Comparison of ENCODE assay signal across 16 cellular contexts in genomic region chr6:47922391-47922790, GRCh38.
A peak's percentile ranks its signal among the peaks of the same experiment; 100 is the strongest.
DNase-seq lines count a peak whose midpoint lies in the region; ATAC-seq and TF ChIP-seq lines count a peak whose summit lies in the region.
"Had no signal": no experiment of that assay in that cellular context is flagged by ENCODE, and none has a peak within 500 bp of the region (broad histone marks: within the 10 kb centered on the region; RNA-seq: fewer than 3 reads in every experiment).

No MANE protein-coding gene starts in this region.

- H3K4ac ChIP-seq in mesendoderm (ENCODE audit: low read depth, low read length): no peak overlapping the region

- no TSS peak for BruUV-seq in mammary epithelial cell (replicated peaks; lab: Mats Ljungman, UMichigan)

- H4K5ac ChIP-seq in mesendoderm (ENCODE audit: low read length): no peak overlapping the region

- H3K9me3 ChIP-seq in ectodermal cell (ENCODE audit: control insufficient read depth, low read length) (no peaks in the 10 kb centered on the region), mammary epithelial cell (replicated peaks; ENCODE audit: insufficient read depth, low read length) (no peaks in the 10 kb centered on the region)
- H3K9me3 ChIP-seq in CD4-positive, alpha-beta T cell (ENCODE audit: control insufficient read depth, low read length): no peaks in the 10 kb centered on the region
- H3K9me3 ChIP-seq: left lung had no signal

- peak overlapping the region; percentile 24 for H2BK5ac ChIP-seq in mesendoderm (ENCODE audit: low read length)

- no peak overlapping the region for H3K27ac Mint-ChIP-seq in CD4-positive, alpha-beta T cell
- H3K27ac Mint-ChIP-seq: activated T-helper 17 cell treated with anti-CD3 and anti-CD28 coated beads, Interleukin-2, amount 50 U/mL, for 72 hours; T-cell had no signal

- 31 to 36% methylated on average over 4 of the region's 4 CpGs for WGBS in ectodermal cell, 2 experiments
- no CpG with 5 or more reads among the region's 4 CpGs for WGBS in mesendoderm (ENCODE audit: extremely low coverage, insufficient coverage, low lambda C conversion rate)
- 0% methylated on average over 4 of the region's 4 CpGs for WGBS in mammary epithelial cell (ENCODE audit: low coverage, missing lambda C conversion rate)

- H3K79me2 ChIP-seq in mesendoderm (ENCODE audit: control insufficient read depth, insufficient read depth, low read length) (no peaks in the 10 kb centered on the region), mammary epithelial cell (ENCODE audit: insufficient read depth, low read length) (no peaks in the 10 kb centered on the region)

- no peaks in the 10 kb centered on the region for H3K27me3 ChIP-seq in ectodermal cell (ENCODE audit: control insufficient read depth, insufficient read depth, low read length, poor library complexity, severe bottlenecking)
- H3K27me3 ChIP-seq in mesendoderm (ENCODE audit: insufficient read depth, low read length, poor library complexity): no peaks in the 10 kb centered on the region
- H3K27me3 ChIP-seq in CD4-positive, alpha-beta T cell (ENCODE audit: control insufficient read depth, insufficient read depth, low read length): no peaks in the 10 kb centered on the region
- H3K27me3 ChIP-seq in mammary epithelial cell (ENCODE audit: insufficient read depth, low read length): peaks cover 2% of the 10 kb centered on the region
- H3K27me3 ChIP-seq: left lung had no signal

- TF ChIP-seq CTCF in CD4-positive, alpha-beta T cell (IDR thresholded peaks at IDR 0.05): no peak
- no peak for TF ChIP-seq CTCF in mammary epithelial cell (conservative IDR thresholded peaks at IDR 0.05 in 1 of 2, IDR thresholded peaks at IDR 0.05 in 1 of 2; ENCODE audit: extremely low read depth in 1 of 2, insufficient read depth in 1 of 2, low read depth in 1 of 2, low read length in 2 of 2)

- H3K36me3 ChIP-seq in ectodermal cell (ENCODE audit: control insufficient read depth, insufficient read depth, low read length) (no peaks in the 10 kb centered on the region), mesendoderm (ENCODE audit: control insufficient read depth, insufficient read depth, low read length) (no peaks in the 10 kb centered on the region), mammary epithelial cell (ENCODE audit: insufficient read depth, low read length) (no peaks in the 10 kb centered on the region)
- H3K36me3 ChIP-seq: left lung had no signal

- no peaks in the 10 kb centered on the region for H4K20me1 ChIP-seq in mammary epithelial cell (ENCODE audit: insufficient read depth, low read length)

- ATAC-seq in CD4-positive, alpha-beta T cell (ENCODE audit: poor library complexity): no peak
- ATAC-seq: activated T-helper 17 cell treated with anti-CD3 and anti-CD28 coated beads, Interleukin-2, amount 50 U/mL, for 72 hours; left lung; T-cell had no signal

- no peak overlapping the region for H3K23ac ChIP-seq in mesendoderm (ENCODE audit: low read length)

- no peak overlapping the region for H2BK120ac ChIP-seq in mesendoderm (ENCODE audit: low read depth, low read length)

- CTCF ChIA-PET in CD4-positive, alpha-beta T cell (lab: Charles Lee): no interaction called here
- CTCF ChIA-PET in mammary epithelial cell (lab: Charles Lee; ENCODE audit: low non-redundant PET): no interaction called here

- H3K4me1 ChIP-seq in ectodermal cell (ENCODE audit: control insufficient read depth, insufficient read depth, low read length) (peaks cover 6% of the 10 kb centered on the region), mesendoderm (ENCODE audit: control insufficient read depth, low read depth, low read length) (peaks cover 3% of the 10 kb centered on the region), mammary epithelial cell (ENCODE audit: insufficient read depth, low read length) (no peaks in the 10 kb centered on the region)
- H3K4me1 ChIP-seq: left lung had no signal

- intact Hi-C loops in CD4-positive, alpha-beta T cell (cut with DNase I, micrococcal nuclease): no loop called here
- intact Hi-C loops in mammary epithelial cell (cut with micrococcal nuclease): no loop called here

- in situ Hi-C loops in mammary epithelial cell (cut with MboI; ENCODE audit: low sequenced_read_pairs in 2 of 2): no loop called here

- H4K8ac ChIP-seq in mesendoderm (ENCODE audit: low read depth, low read length): no peak overlapping the region

- no peak overlapping the region for H3K9ac ChIP-seq in mesendoderm (ENCODE audit: low read length)
- no peak overlapping the region for H3K9ac ChIP-seq in mammary epithelial cell (ENCODE audit: insufficient read depth, low read length)

- no peak overlapping the region for H3K4me2 ChIP-seq in mesendoderm (ENCODE audit: low read length)
- H3K4me2 ChIP-seq in mammary epithelial cell (ENCODE audit: insufficient read depth, low read depth, low read length): no peak overlapping the region

- POLR2A ChIA-PET in CD4-positive, alpha-beta T cell (lab: Charles Lee): no interaction called here

- H3K4me3 ChIP-seq in ectodermal cell (ENCODE audit: insufficient read depth, low read depth, low read length) (no peak overlapping the region), mesendoderm (ENCODE audit: low read length) (no peak overlapping the region), mammary epithelial cell (replicated peaks in 1 of 3; ENCODE audit: insufficient read depth in 1 of 3, low read depth in 2 of 3, low read length in 3 of 3) (no peak overlapping the region)
- H3K4me3 ChIP-seq: left lung had no signal

- H3K36me3 Mint-ChIP-seq in CD4-positive, alpha-beta T cell (ENCODE audit: low read depth): no peaks in the 10 kb centered on the region
- H3K36me3 Mint-ChIP-seq: T-cell had no signal

- no peak overlapping the region for H2AK5ac ChIP-seq in mesendoderm (ENCODE audit: low read length)

- DNase-seq in D341Med (ENCODE audit: low spot score): peak; percentile 27
- peak; percentile 56 for DNase-seq in NCI-H1105 treated with DMSO at 0.1 percent for 48 hours (lab: John Stamatoyannopoulos, UW)
- peak; percentile 58 for DNase-seq in mesendoderm
- DNase-seq in CD4-positive, alpha-beta T cell: no peak
- DNase-seq in mammary epithelial cell: no peak
- DNase-seq in NCI-H2227 (lab: John Stamatoyannopoulos, UW; ENCODE audit: unreplicated experiment): no peak
- no peak for DNase-seq in effector CD4-positive, alpha-beta T cell
- DNase-seq: Karpas-422; left lung; NCI-H1694; NK-92 treated with Interleukin-12 subunit alpha and Interleukin-12 subunit beta, amount 100 ng/mL, for 24 hours; T-cell had no signal

- H3K79me1 ChIP-seq in mesendoderm (ENCODE audit: low read length): no peaks in the 10 kb centered on the region

- H3K4me1 Mint-ChIP-seq in CD4-positive, alpha-beta T cell (ENCODE audit: low read depth): no peaks in the 10 kb centered on the region
- H3K4me1 Mint-ChIP-seq: activated T-helper 17 cell treated with anti-CD3 and anti-CD28 coated beads, Interleukin-2, amount 50 U/mL, for 72 hours; T-cell had no signal

- no peak overlapping the region for H3K18ac ChIP-seq in mesendoderm (ENCODE audit: low read length)

- H3K4me3 Mint-ChIP-seq in CD4-positive, alpha-beta T cell: no peak overlapping the region
- H3K4me3 Mint-ChIP-seq: activated T-helper 17 cell treated with anti-CD3 and anti-CD28 coated beads, Interleukin-2, amount 50 U/mL, for 72 hours; T-cell had no signal

- H3K27me3 Mint-ChIP-seq in CD4-positive, alpha-beta T cell: no peaks in the 10 kb centered on the region
- H3K27me3 Mint-ChIP-seq: activated T-helper 17 cell treated with anti-CD3 and anti-CD28 coated beads, Interleukin-2, amount 50 U/mL, for 72 hours; T-cell had no signal

- peak overlapping the region; percentile 29 for H3K27ac ChIP-seq in ectodermal cell (ENCODE audit: insufficient read depth, low read depth, low read length, poor library complexity, severe bottlenecking)
- H3K27ac ChIP-seq in mesendoderm (ENCODE audit: low read depth, low read length): no peak overlapping the region
- no peak overlapping the region for H3K27ac ChIP-seq in CD4-positive, alpha-beta T cell (ENCODE audit: low read depth, low read length)
- H3K27ac ChIP-seq in mammary epithelial cell (ENCODE audit: insufficient read depth, low read depth, low read length): no peak overlapping the region
- H3K27ac ChIP-seq: epithelial cell of prostate, HL-60, left lung had no signal

- H2AFZ ChIP-seq in mammary epithelial cell (ENCODE audit: low read depth, low read length): no peak overlapping the region

- no peak overlapping the region for H3K56ac ChIP-seq in mesendoderm (ENCODE audit: low read length)

- H2BK15ac ChIP-seq in mesendoderm (replicated peaks; ENCODE audit: low read depth): no peak overlapping the region

- dilution Hi-C loops in mammary epithelial cell (cut with HindIII; ENCODE audit: low sequenced_read_pairs): no loop called here

- no peaks in the 10 kb centered on the region for H3K9me3 Mint-ChIP-seq in CD4-positive, alpha-beta T cell
- H3K9me3 Mint-ChIP-seq: activated T-helper 17 cell treated with anti-CD3 and anti-CD28 coated beads, Interleukin-2, amount 50 U/mL, for 72 hours; T-cell had no signal

Comparison
In these comparisons a context has a peak if more than half of its experiments do, and no peak if none do; other contexts are left out.
1. DNase-seq: peak in D341Med (single experiment), NCI-H1105 treated with DMSO at 0.1 percent for 48 hours (single experiment) and mesendoderm (single experiment); none in CD4-positive, alpha-beta T cell (0 of 10), mammary epithelial cell (single experiment), NCI-H2227 (single experiment) and effector CD4-positive, alpha-beta T cell (single experiment).